In the genomic region with DNA sequence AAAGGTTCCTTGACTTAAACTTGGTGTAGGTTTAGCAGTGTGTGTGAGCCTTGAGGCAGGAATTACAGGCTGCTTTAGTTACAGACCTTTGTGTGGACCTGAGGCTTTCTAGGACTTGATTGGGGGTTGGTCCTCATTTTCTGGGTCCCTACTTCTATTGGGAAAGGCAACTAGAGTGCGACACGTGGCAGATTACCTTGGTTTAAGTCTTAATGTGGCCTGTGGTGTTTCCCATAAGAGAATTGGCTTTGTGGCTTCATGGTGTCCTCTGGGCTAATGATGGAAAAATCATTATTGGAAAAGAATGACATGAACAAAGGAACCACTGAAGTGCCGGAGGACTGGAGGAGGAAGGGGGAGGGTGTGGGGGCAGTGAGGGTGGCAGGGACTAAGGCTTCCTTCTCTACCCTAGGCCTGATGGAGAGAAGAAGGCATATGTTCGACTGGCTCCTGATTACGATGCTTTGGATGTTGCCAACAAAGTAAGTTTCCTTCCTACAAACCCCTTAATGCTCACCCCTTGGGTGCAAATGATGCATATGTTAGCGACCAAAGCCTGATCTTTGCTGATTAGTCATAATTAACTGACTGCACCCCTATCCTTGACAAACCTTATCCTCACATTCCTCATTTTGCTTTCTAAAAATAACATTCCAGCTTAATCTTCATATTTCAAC, we compare ENCODE assay signal across 9 cellular contexts. TPM values are rescaled to one million over a fixed set of nuclear protein-coding genes. Genes with fewer than 3 reads are reported as not detected.
A peak's percentile ranks its signal among the peaks of the same experiment; 100 is the strongest.
DNase-seq lines count a peak whose midpoint lies in the region; ATAC-seq and TF ChIP-seq lines count a peak whose summit lies in the region.
"Had no signal": no experiment of that assay in that cellular context is flagged by ENCODE, and none has a peak within 500 bp of the region (broad histone marks: within the 10 kb centered on the region; RNA-seq: fewer than 3 reads in every experiment).

No MANE protein-coding gene starts in this region.

- peaks cover 30% of the 10 kb centered on the region for H3K4me1 ChIP-seq in Caco-2
- H3K4me1 ChIP-seq in HUES6 (ENCODE audit: control insufficient read depth, insufficient read depth, low read length): peaks cover 20% of the 10 kb centered on the region
- peaks cover 13% of the 10 kb centered on the region for H3K4me1 ChIP-seq in ovary (ENCODE audit: insufficient read depth)

- no peak for TF ChIP-seq POLR2A in ovary (IDR thresholded peaks at IDR 0.05)

- no peak overlapping the region for H3K9ac ChIP-seq in HUES6 (ENCODE audit: low read length)

- H3K36me3 Mint-ChIP-seq in Caco-2 (ENCODE audit: insufficient read depth, unreplicated experiment): peaks cover 92% of the 10 kb centered on the region
- H3K36me3 Mint-ChIP-seq in activated naive CD8-positive, alpha-beta T cell treated with anti-CD3 and anti-CD28 coated beads for 36 hours: peaks cover 61% of the 10 kb centered on the region
- H3K36me3 Mint-ChIP-seq in natural killer cell treated with Interleukin-12 subunit alpha and Interleukin-12 subunit beta and Interleukin-15 and Interleukin-18, amount 100 ng/mL, for 72 hours: peaks cover 34% of the 10 kb centered on the region

- CTCF ChIA-PET in Caco-2 (lab: Charles Lee): no interaction called here

- TF ChIP-seq EP300 in ovary (IDR thresholded peaks at IDR 0.05): no peak

- H3K36me3 ChIP-seq in Caco-2 (ENCODE audit: control insufficient read depth, insufficient read depth, low read length) (peaks cover 13% of the 10 kb centered on the region), HUES6 (ENCODE audit: control insufficient read depth, insufficient read depth, low read length) (peaks cover 48% of the 10 kb centered on the region), ovary (no peaks in the 10 kb centered on the region)

- no peaks in the 10 kb centered on the region for H3K27me3 Mint-ChIP-seq in Caco-2 (ENCODE audit: insufficient read depth, unreplicated experiment)
- peaks cover 15% of the 10 kb centered on the region for H3K27me3 Mint-ChIP-seq in activated naive CD8-positive, alpha-beta T cell treated with anti-CD3 and anti-CD28 coated beads for 36 hours
- no peaks in the 10 kb centered on the region for H3K27me3 Mint-ChIP-seq in natural killer cell treated with Interleukin-12 subunit alpha and Interleukin-12 subunit beta and Interleukin-15 and Interleukin-18, amount 100 ng/mL, for 72 hours
- H3K27me3 Mint-ChIP-seq: T-helper 17 cell had no signal

- WGBS in ovary, 3 donors: 63 to 70% (median 65%) methylated on average over 6 of the region's 6 CpGs

- H3K4me3 ChIP-seq in Caco-2 (ENCODE audit: low read depth, low read length): no peak overlapping the region
- H3K4me3 ChIP-seq in HUES6 (ENCODE audit: low read depth, low read length): 0 out of 2 replicates have a peak overlapping the region, but pooled peaks have one; percentile 8
- no peak overlapping the region for H3K4me3 ChIP-seq in ovary

- ATAC-seq in natural killer cell treated with Interleukin-12 subunit alpha and Interleukin-12 subunit beta and Interleukin-15 and Interleukin-18, amount 100 ng/mL, for 72 hours: no peak
- ATAC-seq: T-helper 17 cell had no signal

- no peaks in the 10 kb centered on the region for H3K9me3 ChIP-seq in Caco-2
- H3K9me3 ChIP-seq in HUES6 (ENCODE audit: control insufficient read depth, insufficient read depth, low read depth, low read length): no peaks in the 10 kb centered on the region
- no peaks in the 10 kb centered on the region for H3K9me3 ChIP-seq in ovary

- intact Hi-C loops in Caco-2 (cut with micrococcal nuclease; ENCODE audit: unreplicated experiment): no loop called here
- intact Hi-C loops in ovary (cut with DNase I): loop anchor here in 1 of 4 donors (10.0 kb wide), 1 partner anchor 172 kb away; a partner anchor contains a TSS

- BruUV-seq in Caco-2 (replicated peaks; lab: Mats Ljungman, UMichigan): no TSS peak

- H3K27me3 ChIP-seq in Caco-2 (replicated peaks; ENCODE audit: control insufficient read depth, insufficient read depth, low read length): no peaks in the 10 kb centered on the region
- no peaks in the 10 kb centered on the region for H3K27me3 ChIP-seq in HUES6 (ENCODE audit: control insufficient read depth, insufficient read depth, low read length)
- no peaks in the 10 kb centered on the region for H3K27me3 ChIP-seq in ovary

- H3K27ac ChIP-seq in HUES6 (ENCODE audit: low read depth, low read length) (no peak overlapping the region), ovary (no peak overlapping the region)

- H3K4me3 Mint-ChIP-seq in Caco-2 (ENCODE audit: unreplicated experiment): peak overlapping the region; percentile 92
- H3K4me3 Mint-ChIP-seq in activated naive CD8-positive, alpha-beta T cell treated with anti-CD3 and anti-CD28 coated beads for 36 hours: peak overlapping the region; percentile 100
- H3K4me3 Mint-ChIP-seq in natural killer cell treated with Interleukin-12 subunit alpha and Interleukin-12 subunit beta and Interleukin-15 and Interleukin-18, amount 100 ng/mL, for 72 hours: peak overlapping the region; percentile 97

- no peak for DNase-seq in Caco-2
- no peak for DNase-seq in activated naive CD8-positive, alpha-beta T cell treated with anti-CD3 and anti-CD28 coated beads for 36 hours
- DNase-seq in natural killer cell treated with Interleukin-12 subunit alpha and Interleukin-12 subunit beta and Interleukin-15 and Interleukin-18, amount 100 ng/mL, for 72 hours (ENCODE audit: low spot score): no peak
- no peak for DNase-seq in NCI-H226
- no peak for DNase-seq in ovary
- DNase-seq in iPS-NIHi7 (ENCODE audit: extremely low spot score): no peak
- DNase-seq: NCI-H2171 treated with DMSO at 0.1 percent for 48 hours, T-helper 17 cell had no signal

- no peak for TF ChIP-seq CTCF in Caco-2 (IDR thresholded peaks at IDR 0.05; ENCODE audit: insufficient read depth in 1 of 2, low read depth in 1 of 2, low read length in 1 of 2, severe bottlenecking in 1 of 2, unreplicated experiment in 1 of 2)
- no peak for TF ChIP-seq CTCF in ovary (IDR thresholded peaks at IDR 0.05)

- POLR2A ChIA-PET in Caco-2 (lab: Charles Lee): interaction anchor here (0.7 to 1.0 kb wide), 2 partner anchors 19 to 32 kb away, joined by 3 to 6 read pairs; no protein-coding TSS in a partner anchor

- no peaks in the 10 kb centered on the region for H3K9me3 Mint-ChIP-seq in Caco-2 (ENCODE audit: unreplicated experiment)
- H3K9me3 Mint-ChIP-seq in activated naive CD8-positive, alpha-beta T cell treated with anti-CD3 and anti-CD28 coated beads for 36 hours: no peaks in the 10 kb centered on the region
- no peaks in the 10 kb centered on the region for H3K9me3 Mint-ChIP-seq in natural killer cell treated with Interleukin-12 subunit alpha and Interleukin-12 subunit beta and Interleukin-15 and Interleukin-18, amount 100 ng/mL, for 72 hours

- no peak overlapping the region for H3K27ac Mint-ChIP-seq in Caco-2 (ENCODE audit: unreplicated experiment)
- peak overlapping the region; percentile 90 for H3K27ac Mint-ChIP-seq in activated naive CD8-positive, alpha-beta T cell treated with anti-CD3 and anti-CD28 coated beads for 36 hours
- peak overlapping the region in 1 of 2 donors; percentile 80 for H3K27ac Mint-ChIP-seq in natural killer cell treated with Interleukin-12 subunit alpha and Interleukin-12 subunit beta and Interleukin-15 and Interleukin-18, amount 100 ng/mL, for 72 hours

- H3K4me1 Mint-ChIP-seq in Caco-2 (ENCODE audit: low read depth, unreplicated experiment): peaks cover 38% of the 10 kb centered on the region
- H3K4me1 Mint-ChIP-seq in activated naive CD8-positive, alpha-beta T cell treated with anti-CD3 and anti-CD28 coated beads for 36 hours: peaks cover 47% of the 10 kb centered on the region
- H3K4me1 Mint-ChIP-seq in natural killer cell treated with Interleukin-12 subunit alpha and Interleukin-12 subunit beta and Interleukin-15 and Interleukin-18, amount 100 ng/mL, for 72 hours (ENCODE audit: low read depth in 2 of 2): peaks cover 69 to 70% of the 10 kb centered on the region in 2 donors

RNA-seq across cellular contexts. Expression of a gene that starts 2.7 kb away (rescaled TPM):
- total RNA-seq in Caco-2 (2022) (31.7 and 37.9 TPM in 2 replicates), ovary (1 to 10 TPM in 6 of 7 donors, not detected in 1; 1.3 to 7.0 (median 1.6) TPM)
- total RNA-seq in activated naive CD8-positive, alpha-beta T cell treated with anti-CD3 and anti-CD28 coated beads for 36 hours: 10 to 100 TPM; 15.5 to 17.8 TPM
- total RNA-seq in natural killer cell treated with Interleukin-12 subunit alpha and Interleukin-12 subunit beta and Interleukin-15 and Interleukin-18, amount 100 ng/mL, for 72 hours: 1 to 10 TPM; 1.5 to 9.7 TPM
- polyA plus RNA-seq in ovary: 1 to 10 TPM in 1 of 2 donors, under 1 TPM in 1; 0.75 to 5.1 TPM

RNA-seq across cellular contexts. Expression of a gene that starts 3.5 kb away (rescaled TPM):
- total RNA-seq in Caco-2 (2022): 1,980 and 2,181 TPM in 2 replicates
- 1,000 to 10,000 TPM; 2,447 to 2,533 TPM for total RNA-seq in activated naive CD8-positive, alpha-beta T cell treated with anti-CD3 and anti-CD28 coated beads for 36 hours
- total RNA-seq in natural killer cell treated with Interleukin-12 subunit alpha and Interleukin-12 subunit beta and Interleukin-15 and Interleukin-18, amount 100 ng/mL, for 72 hours: 1,000 to 10,000 TPM; 1,264 to 1,439 TPM
- total RNA-seq in ovary: 1,000 to 10,000 TPM; 1,369 to 3,979 (median 2,659) TPM
- polyA plus RNA-seq in ovary: 1,000 to 10,000 TPM; 2,997 to 3,153 TPM

RNA-seq across cellular contexts. Expression of a gene that starts 5.3 kb away (rescaled TPM):
- 11.0 and 13.4 TPM in 2 replicates for total RNA-seq in Caco-2 (2022)
- total RNA-seq in activated naive CD8-positive, alpha-beta T cell treated with anti-CD3 and anti-CD28 coated beads for 36 hours: 1 to 10 TPM; 4.8 to 5.6 TPM
- total RNA-seq in natural killer cell treated with Interleukin-12 subunit alpha and Interleukin-12 subunit beta and Interleukin-15 and Interleukin-18, amount 100 ng/mL, for 72 hours: 10 to 100 TPM in 1 of 2 donors, 1 to 10 TPM in 1; 3.2 to 10.2 TPM
- total RNA-seq in ovary: 1 to 10 TPM; 2.3 to 8.3 (median 3.4) TPM
- polyA plus RNA-seq in ovary: 1 to 10 TPM; 1.9 to 2.2 TPM

RNA-seq across cellular contexts. Expression of a gene that starts 5.6 kb away (rescaled TPM):
- total RNA-seq in Caco-2 (2022): 1.2 and 1.8 TPM in 2 replicates
- total RNA-seq in activated naive CD8-positive, alpha-beta T cell treated with anti-CD3 and anti-CD28 coated beads for 36 hours: 1 to 10 TPM; 7.6 to 8.2 TPM
- 10 to 100 TPM in 1 of 2 donors, 1 to 10 TPM in 1; 8.5 to 25.7 TPM for total RNA-seq in natural killer cell treated with Interleukin-12 subunit alpha and Interleukin-12 subunit beta and Interleukin-15 and Interleukin-18, amount 100 ng/mL, for 72 hours
- 100 to 1,000 TPM; 149 to 222 (median 169) TPM for total RNA-seq in ovary
- polyA plus RNA-seq in ovary: 100 to 1,000 TPM; 196 to 208 TPM

RNA-seq across cellular contexts. Expression of a gene that starts 11.6 kb away (rescaled TPM):
- total RNA-seq in Caco-2 (2022) (4.1 and 4.4 TPM in 2 replicates), ovary (1 to 10 TPM; 4.0 to 6.7 (median 5.0) TPM)
- 1 to 10 TPM; 3.1 to 3.9 TPM for total RNA-seq in activated naive CD8-positive, alpha-beta T cell treated with anti-CD3 and anti-CD28 coated beads for 36 hours
- total RNA-seq in natural killer cell treated with Interleukin-12 subunit alpha and Interleukin-12 subunit beta and Interleukin-15 and Interleukin-18, amount 100 ng/mL, for 72 hours: 1 to 10 TPM; 3.7 to 4.6 TPM
- 1 to 10 TPM; 2.7 to 6.5 TPM for polyA plus RNA-seq in ovary
